In the genomic region with DNA sequence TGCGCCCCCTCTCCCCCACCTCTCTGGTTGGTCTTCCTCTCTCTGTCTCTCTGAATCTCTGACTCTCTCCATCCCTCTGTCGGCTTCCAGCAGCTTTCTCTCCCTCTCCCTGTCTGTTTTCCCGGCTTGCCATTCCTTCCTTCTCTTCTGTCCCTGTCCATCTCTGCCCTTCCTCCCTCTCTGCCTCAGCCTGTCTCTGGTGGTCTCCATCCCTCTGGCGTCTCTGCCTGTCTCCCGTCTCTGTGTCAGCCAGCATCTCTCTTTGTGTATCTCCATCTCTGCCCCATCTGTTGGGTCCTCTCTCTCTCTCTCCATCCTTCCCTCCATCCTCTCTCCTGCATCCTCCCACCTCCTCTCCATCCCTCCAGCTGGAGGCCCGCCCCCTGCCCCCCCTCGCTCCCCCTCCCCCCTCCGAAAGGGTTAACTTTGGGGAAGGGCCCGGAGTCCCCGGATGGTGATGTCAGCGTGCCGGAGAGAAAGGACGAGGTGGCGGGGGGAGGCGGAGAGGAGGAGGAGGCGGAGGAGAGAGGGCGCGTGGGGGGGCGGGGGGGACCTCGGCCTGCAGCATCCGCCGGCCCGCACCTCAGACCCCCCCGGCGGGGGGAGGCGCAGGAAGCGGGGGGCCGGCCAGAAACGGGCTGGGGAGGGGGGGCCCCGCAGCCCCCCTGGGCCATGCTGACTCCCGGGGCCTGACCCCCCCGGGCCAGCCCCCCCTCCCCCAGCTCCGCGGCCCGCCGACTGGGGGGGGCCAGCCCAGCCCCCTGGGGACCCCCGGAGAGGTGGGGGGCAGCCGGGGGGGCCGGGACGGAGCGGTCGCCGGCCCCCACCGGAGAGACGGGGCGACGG, we compare ENCODE assay signal across 8 cellular contexts. TPM values are rescaled to one million over a fixed set of nuclear protein-coding genes. Genes with fewer than 3 reads are reported as not detected.
DNase-seq lines count a peak whose midpoint lies in the region; ATAC-seq and TF ChIP-seq lines count a peak whose summit lies in the region.

A gene (plus strand): TSS at position 450 of the 846 bp plus-strand sequence. CDS start 446 bp downstream, outside the sequence.

- no peaks in the 10 kb centered on the region for H3K9me3 ChIP-seq in ascending aorta
- H3K9me3 ChIP-seq in iPS-18c (ENCODE audit: control insufficient read depth, insufficient read depth, low read length), result no peaks in the 10 kb centered on the region

- H3K27ac ChIP-seq in RWPE1, result peak within 1 kb of the TSS; percentile 71
- H3K27ac ChIP-seq in ascending aorta, result peak within 1 kb of the TSS; percentile 87 to 93

- no peak for ATAC-seq in HG02885 (IDR thresholded peaks at IDR 0.05; ENCODE audit: poor library complexity, unreplicated experiment)

- H3K36me3 ChIP-seq in ascending aorta, result peaks cover 3 to 7% of the 10 kb centered on the region in 2 donors

- no peak for TF ChIP-seq CTCF in RWPE1 (conservative IDR thresholded peaks at IDR 0.05; ENCODE audit: low read depth)
- TF ChIP-seq CTCF in ascending aorta (IDR thresholded peaks at IDR 0.05), result no peak

- H3K4me1 ChIP-seq in ascending aorta, result peaks cover 15 to 20% of the 10 kb centered on the region in 2 donors

- H3K4me3 ChIP-seq in ascending aorta, result peak within 1 kb of the TSS; percentile 77
- peak within 1 kb of the TSS; percentile 49 for H3K4me3 ChIP-seq in iPS-18c (ENCODE audit: insufficient read depth, low read depth, low read length)

- intact Hi-C loops in ascending aorta (cut with DNase I), result loop anchor here (5.0 to 10.0 kb wide), 4 partner anchors 166 to 321 kb away; a partner anchor contains a TSS

- H3K27me3 ChIP-seq in ascending aorta, result no peaks in the 10 kb centered on the region

- POLR2A ChIA-PET in RWPE1 (lab: Yijun Ruan, JAX; ENCODE audit: low non-redundant PET), result no interaction called here

- DNase-seq in activated gamma-delta T cell treated with Interleukin-2 at 50 U/mL for 16 hours (peak; percentile 48), activated gamma-delta T cell (lab: John Stamatoyannopoulos, UW) (no peak), RWPE1 (ENCODE audit: low spot score) (no peak), ascending aorta (ENCODE audit: low spot score in 2 of 2) (peak in 1 of 2 donors; percentile 83), HPDE6-E6E7 (ENCODE audit: extremely low spot score) (no peak)
- DNase-seq in stimulated activated CD4-positive, alpha-beta T cell treated with anti-CD3 and anti-CD28 coated beads, TNF-alpha, amount 100 ng/mL, for 24 hours (ENCODE audit: low read depth in 3 of 3), result peak in 2 of 3 experiments; percentile 22 to 36

- CTCF ChIA-PET in RWPE1 (lab: Yijun Ruan, JAX), result interaction anchor here (1.3 kb wide), 1 partner anchor 9 kb away, joined by 7 read pairs; no protein-coding TSS in a partner anchor

RNA-seq across cellular contexts. Expression of the gene that starts here (rescaled TPM):
- 6.5 TPM for total RNA-seq in ascending aorta

Comparison
In these comparisons a context has a peak if more than half of its experiments do, and no peak if none do; other contexts are left out.
1. DNase-seq: peak in activated gamma-delta T cell treated with Interleukin-2 at 50 U/mL for 16 hours (single experiment) and stimulated activated CD4-positive, alpha-beta T cell treated with anti-CD3 and anti-CD28 coated beads, TNF-alpha, amount 100 ng/mL, for 24 hours (2 of 3); none in activated gamma-delta T cell (single experiment), RWPE1 (single experiment) and HPDE6-E6E7 (single experiment).